8 cellular contexts compared by ENCODE assay signal in the genomic region with DNA sequence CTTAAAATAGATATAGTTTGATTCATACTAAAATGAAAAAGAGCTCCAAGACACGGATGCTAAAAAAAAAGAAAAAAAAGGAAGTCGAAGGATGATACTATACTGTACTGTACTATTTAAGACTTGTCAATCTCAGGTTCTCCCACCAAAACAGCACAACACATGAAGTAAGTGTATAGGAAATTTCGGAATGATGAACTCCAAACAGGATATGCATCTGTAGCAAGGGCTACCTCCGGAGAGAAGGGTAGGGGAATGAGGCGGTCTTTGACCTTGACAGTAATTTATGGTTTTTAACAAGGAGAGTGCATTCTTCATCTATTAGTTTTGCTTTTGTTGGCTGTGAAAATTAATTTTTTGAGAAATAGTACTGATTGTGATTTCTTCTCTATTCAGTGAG. TPM values are rescaled to one million over a fixed set of nuclear protein-coding genes. Genes with fewer than 3 reads are reported as not detected.
DNase-seq lines count a peak whose midpoint lies in the region; ATAC-seq and TF ChIP-seq lines count a peak whose summit lies in the region.

No MANE protein-coding gene starts in this region.

- no peaks in the 10 kb centered on the region for H3K36me3 ChIP-seq in tibial artery

- H3K27me3 ChIP-seq in tibial artery: no peaks in the 10 kb centered on the region

- no peak for DNase-seq in activated T-cell treated with anti-CD3 and anti-CD28 coated beads, Interleukin-2, amount 50 U/mL, for 4 hours
- DNase-seq in activated T-cell treated with anti-CD3 and anti-CD28 coated beads, Interleukin-2, amount 50 U/mL, for 1 hour: no peak
- DNase-seq in activated T-helper 2 cell treated with anti-CD3 and anti-CD28 coated beads, Interferon-gamma antibody, Interleukin-2, Interleukin-4, amounts not matched to agents 10 μg/mL and 5 μg/mL and 100 μg/mL, durations not matched to agents 14 hours and 24 hours and 36 hours (ENCODE audit: low spot score): no peak
- DNase-seq in left kidney (ENCODE audit: low read depth, low spot score): peak; percentile 33
- no peak for DNase-seq in tibial artery
- DNase-seq in NCI-H1436 treated with DMSO at 0.1 percent for 48 hours (lab: John Stamatoyannopoulos, UW): no peak
- no peak for DNase-seq in GM19238 (ENCODE audit: insufficient read length, low spot score)
- DNase-seq in activated effector memory CD4-positive, alpha-beta T cell treated with anti-CD3 and anti-CD28 coated beads, Interleukin-2, amount 50 U/mL, for 16 hours: no peak

- no peaks in the 10 kb centered on the region for H3K9me3 ChIP-seq in tibial artery

- H3K9me3 Mint-ChIP-seq in activated T-cell treated with anti-CD3 and anti-CD28 coated beads, Interleukin-2, amount 50 U/mL, for 4 hours: no peaks in the 10 kb centered on the region
- H3K9me3 Mint-ChIP-seq in activated T-helper 2 cell treated with anti-CD3 and anti-CD28 coated beads, Interferon-gamma antibody, Interleukin-2, Interleukin-4, amounts not matched to agents 10 μg/mL and 5 μg/mL and 100 μg/mL, durations not matched to agents 14 hours and 24 hours and 36 hours: no peaks in the 10 kb centered on the region

- no peak for ATAC-seq in activated T-cell treated with anti-CD3 and anti-CD28 coated beads, Interleukin-2, amount 50 U/mL, for 4 hours

- peak overlapping the region; percentile 99 for H3K4me3 Mint-ChIP-seq in activated T-cell treated with anti-CD3 and anti-CD28 coated beads, Interleukin-2, amount 50 U/mL, for 4 hours
- H3K4me3 Mint-ChIP-seq in activated T-helper 2 cell treated with anti-CD3 and anti-CD28 coated beads, Interferon-gamma antibody, Interleukin-2, Interleukin-4, amounts not matched to agents 10 μg/mL and 5 μg/mL and 100 μg/mL, durations not matched to agents 14 hours and 24 hours and 36 hours (ENCODE audit: low read depth): peak overlapping the region; percentile 97

- no peak for TF ChIP-seq CTCF in tibial artery (IDR thresholded peaks at IDR 0.05)

- peaks cover 30% of the 10 kb centered on the region for H3K4me1 Mint-ChIP-seq in activated T-cell treated with anti-CD3 and anti-CD28 coated beads, Interleukin-2, amount 50 U/mL, for 4 hours (ENCODE audit: low read depth)
- H3K4me1 Mint-ChIP-seq in activated T-helper 2 cell treated with anti-CD3 and anti-CD28 coated beads, Interferon-gamma antibody, Interleukin-2, Interleukin-4, amounts not matched to agents 10 μg/mL and 5 μg/mL and 100 μg/mL, durations not matched to agents 14 hours and 24 hours and 36 hours (ENCODE audit: low read depth): peaks cover 21% of the 10 kb centered on the region

- H3K27me3 Mint-ChIP-seq in activated T-cell treated with anti-CD3 and anti-CD28 coated beads, Interleukin-2, amount 50 U/mL, for 4 hours (ENCODE audit: low read depth): peaks cover 4% of the 10 kb centered on the region
- H3K27me3 Mint-ChIP-seq in activated T-helper 2 cell treated with anti-CD3 and anti-CD28 coated beads, Interferon-gamma antibody, Interleukin-2, Interleukin-4, amounts not matched to agents 10 μg/mL and 5 μg/mL and 100 μg/mL, durations not matched to agents 14 hours and 24 hours and 36 hours (ENCODE audit: low read depth): peaks cover 9% of the 10 kb centered on the region

- intact Hi-C loops in activated T-helper 2 cell treated with anti-CD3 and anti-CD28 coated beads, Interferon-gamma antibody, Interleukin-2, Interleukin-4, amounts not matched to agents 10 μg/mL and 5 μg/mL and 100 μg/mL, durations not matched to agents 14 hours and 24 hours and 36 hours (cut with micrococcal nuclease): loop anchor here (1.0 to 10.0 kb wide), 6 partner anchors 11 to 1535 kb away; partner anchors contain the start of genes DCUN1D4 and SCFD2
- intact Hi-C loops in tibial artery (cut with DNase I; ENCODE audit: low total_unique reads): no loop called here

- H3K4me3 ChIP-seq in tibial artery: peak overlapping the region; percentile 71 to 87

- peak overlapping the region; percentile 92 for H3K27ac Mint-ChIP-seq in activated T-helper 2 cell treated with anti-CD3 and anti-CD28 coated beads, Interferon-gamma antibody, Interleukin-2, Interleukin-4, amounts not matched to agents 10 μg/mL and 5 μg/mL and 100 μg/mL, durations not matched to agents 14 hours and 24 hours and 36 hours

- peak overlapping the region; percentile 79 to 89 for H3K27ac ChIP-seq in tibial artery

- H3K36me3 Mint-ChIP-seq in activated T-cell treated with anti-CD3 and anti-CD28 coated beads, Interleukin-2, amount 50 U/mL, for 4 hours (ENCODE audit: insufficient read depth): peaks cover 7% of the 10 kb centered on the region
- peaks cover 9% of the 10 kb centered on the region for H3K36me3 Mint-ChIP-seq in activated T-helper 2 cell treated with anti-CD3 and anti-CD28 coated beads, Interferon-gamma antibody, Interleukin-2, Interleukin-4, amounts not matched to agents 10 μg/mL and 5 μg/mL and 100 μg/mL, durations not matched to agents 14 hours and 24 hours and 36 hours (ENCODE audit: low read depth)

- peaks cover 0 to 27% (median 16%) of the 10 kb centered on the region in 4 donors for H3K4me1 ChIP-seq in tibial artery

RNA-seq across cellular contexts. Expression of gene FIP1L1, which starts 0.5 kb away (rescaled TPM):
- 10 to 100 TPM; 74.8 to 84.5 (median 80.0) TPM for total RNA-seq in activated T-cell treated with anti-CD3 and anti-CD28 coated beads, Interleukin-2, amount 50 U/mL, for 4 hours
- total RNA-seq in activated T-helper 2 cell treated with anti-CD3 and anti-CD28 coated beads, Interferon-gamma antibody, Interleukin-2, Interleukin-4, amounts not matched to agents 10 μg/mL and 5 μg/mL and 100 μg/mL, durations not matched to agents 14 hours and 24 hours and 36 hours: 95.0 and 99.2 TPM in 2 replicates

RNA-seq across cellular contexts. Expression of gene SCFD2, which starts 11.0 kb away (rescaled TPM):
- 10 to 100 TPM; 45.0 to 48.9 (median 46.9) TPM for total RNA-seq in activated T-cell treated with anti-CD3 and anti-CD28 coated beads, Interleukin-2, amount 50 U/mL, for 4 hours
- 26.3 and 31.7 TPM in 2 replicates for total RNA-seq in activated T-helper 2 cell treated with anti-CD3 and anti-CD28 coated beads, Interferon-gamma antibody, Interleukin-2, Interleukin-4, amounts not matched to agents 10 μg/mL and 5 μg/mL and 100 μg/mL, durations not matched to agents 14 hours and 24 hours and 36 hours
